15 cellular contexts compared by ENCODE assay signal in genomic region chr13:40344270-40345148, GRCh38.
A peak's percentile ranks its signal among the peaks of the same experiment; 100 is the strongest.
DNase-seq lines count a peak whose midpoint lies in the region; ATAC-seq, FAIRE-seq and TF ChIP-seq lines count a peak whose summit lies in the region.
"Had no signal": no experiment of that assay in that cellular context is flagged by ENCODE, and none has a peak within 500 bp of the region (broad histone marks: within the 10 kb centered on the region; RNA-seq: fewer than 3 reads in every experiment).

No MANE protein-coding gene starts in this region.

- H3K27ac Mint-ChIP-seq in memory B cell = peak overlapping the region; percentile 56
- H3K27ac Mint-ChIP-seq in activated naive CD8-positive, alpha-beta T cell treated with anti-CD3 and anti-CD28 coated beads, Interleukin-2, amount 50 U/mL, for 24 hours = no peak overlapping the region
- peak overlapping the region in 1 of 9 donors; percentile 44 for H3K27ac Mint-ChIP-seq in naive thymus-derived CD4-positive, alpha-beta T cell
- H3K27ac Mint-ChIP-seq: dendritic cell treated with granulocyte-macrophage colony-stimulating factor and Interleukin-4, amounts not matched to agents 40 ng/mL and 50 ng/mL, for 4 days had no signal

- 68 to 72% methylated on average over 11 of the region's 11 CpGs for WGBS in body of pancreas, 2 donors

- CTCF ChIA-PET in naive thymus-derived CD4-positive, alpha-beta T cell (lab: Charles Lee) = no interaction called here

- H3K9me3 ChIP-seq in body of pancreas = no peaks in the 10 kb centered on the region
- no peaks in the 10 kb centered on the region for H3K9me3 ChIP-seq in naive thymus-derived CD4-positive, alpha-beta T cell (ENCODE audit: control insufficient read depth in 2 of 3, low read length in 3 of 3)
- H3K9me3 ChIP-seq in uterus = no peaks in the 10 kb centered on the region
- H3K9me3 ChIP-seq: neutrophil had no signal

- no peaks in the 10 kb centered on the region for H3K27me3 ChIP-seq in body of pancreas
- no peaks in the 10 kb centered on the region for H3K27me3 ChIP-seq in naive thymus-derived CD4-positive, alpha-beta T cell (ENCODE audit: control insufficient read depth in 2 of 2, insufficient read depth in 2 of 2, low read length in 2 of 2)
- H3K27me3 ChIP-seq in uterus = no peaks in the 10 kb centered on the region
- H3K27me3 ChIP-seq: BLaER1 treated with 17β-estradiol and CSF1 and Interleukin-3, amounts not matched to agents 10 nM and 100 nM; neutrophil had no signal

- TF ChIP-seq POLR2A in GM12891 (IDR thresholded peaks at IDR 0.05; ENCODE audit: low read depth, low read length) = no peak
- no peak for TF ChIP-seq POLR2A in body of pancreas (IDR thresholded peaks at IDR 0.05)
- TF ChIP-seq POLR2A in uterus (IDR thresholded peaks at IDR 0.05) = no peak

- H3K27ac ChIP-seq in body of pancreas (peak overlapping the region; percentile 14 to 43 (median 36)), uterus (no peak overlapping the region)
- H3K27ac ChIP-seq in naive thymus-derived CD4-positive, alpha-beta T cell (ENCODE audit: low read depth, low read length) = no peak overlapping the region
- H3K27ac ChIP-seq: BLaER1 treated with 17β-estradiol and CSF1 and Interleukin-3, amounts not matched to agents 10 nM and 100 nM; GM23248; neutrophil had no signal

- peak; percentile 70 for FAIRE-seq in GM12891 (lab: Jason Lieb, UNC)

- H3K27me3 Mint-ChIP-seq in memory B cell = no peaks in the 10 kb centered on the region
- H3K27me3 Mint-ChIP-seq in activated naive CD8-positive, alpha-beta T cell treated with anti-CD3 and anti-CD28 coated beads, Interleukin-2, amount 50 U/mL, for 24 hours = no peaks in the 10 kb centered on the region
- no peaks in the 10 kb centered on the region for H3K27me3 Mint-ChIP-seq in naive thymus-derived CD4-positive, alpha-beta T cell

- DNase-seq in GM12891 (ENCODE audit: insufficient read length, low spot score) (no peak), body of pancreas (no peak), memory B cell (ENCODE audit: low spot score in 2 of 2) (no peak), mucosa of gallbladder (ENCODE audit: low spot score) (no peak), uterus (no peak)
- DNase-seq in activated naive CD8-positive, alpha-beta T cell treated with anti-CD3 and anti-CD28 coated beads, Interleukin-2, amount 50 U/mL, for 24 hours = no peak
- DNase-seq in naive thymus-derived CD4-positive, alpha-beta T cell = no peak
- DNase-seq: activated naive CD4-positive, alpha-beta T cell treated with Interleukin-2 at 50 U/mL for 16 hours; GM23248; NCI-H1436; SHP77 treated with DMSO at 0.1 percent for 48 hours had no signal

- POLR2A ChIA-PET in naive thymus-derived CD4-positive, alpha-beta T cell (lab: Charles Lee) = no interaction called here

- H3K36me3 Mint-ChIP-seq in memory B cell = no peaks in the 10 kb centered on the region
- H3K36me3 Mint-ChIP-seq in activated naive CD8-positive, alpha-beta T cell treated with anti-CD3 and anti-CD28 coated beads, Interleukin-2, amount 50 U/mL, for 24 hours (ENCODE audit: low read depth) = no peaks in the 10 kb centered on the region
- H3K36me3 Mint-ChIP-seq in naive thymus-derived CD4-positive, alpha-beta T cell = peaks cover 0 to 3% (median 0%) of the 10 kb centered on the region in 5 donors

- H3K4me3 ChIP-seq in body of pancreas (no peak overlapping the region), uterus (no peak overlapping the region)
- H3K4me3 ChIP-seq in naive thymus-derived CD4-positive, alpha-beta T cell (ENCODE audit: low read length) = no peak overlapping the region
- H3K4me3 ChIP-seq: BLaER1 treated with 17β-estradiol and CSF1 and Interleukin-3, amounts not matched to agents 10 nM and 100 nM; GM23248 had no signal

- H3K4me1 ChIP-seq in body of pancreas = peaks cover 46% of the 10 kb centered on the region
- no peaks in the 10 kb centered on the region for H3K4me1 ChIP-seq in naive thymus-derived CD4-positive, alpha-beta T cell (ENCODE audit: control insufficient read depth in 2 of 2, insufficient read depth in 2 of 2, low read length in 2 of 2)
- H3K4me1 ChIP-seq in uterus = no peaks in the 10 kb centered on the region
- H3K4me1 ChIP-seq: BLaER1 treated with 17β-estradiol and CSF1 and Interleukin-3, amounts not matched to agents 10 nM and 100 nM had no signal

- H3K4me3 Mint-ChIP-seq in memory B cell = no peak overlapping the region
- H3K4me3 Mint-ChIP-seq in activated naive CD8-positive, alpha-beta T cell treated with anti-CD3 and anti-CD28 coated beads, Interleukin-2, amount 50 U/mL, for 24 hours = no peak overlapping the region
- H3K4me3 Mint-ChIP-seq in naive thymus-derived CD4-positive, alpha-beta T cell = no peak overlapping the region
- H3K4me3 Mint-ChIP-seq: dendritic cell treated with granulocyte-macrophage colony-stimulating factor and Interleukin-4, amounts not matched to agents 40 ng/mL and 50 ng/mL, for 4 days had no signal

- peaks cover 10% of the 10 kb centered on the region for H3K4me1 Mint-ChIP-seq in memory B cell
- no peaks in the 10 kb centered on the region for H3K4me1 Mint-ChIP-seq in activated naive CD8-positive, alpha-beta T cell treated with anti-CD3 and anti-CD28 coated beads, Interleukin-2, amount 50 U/mL, for 24 hours
- peaks cover 0 to 33% (median 8%) of the 10 kb centered on the region in 7 donors for H3K4me1 Mint-ChIP-seq in naive thymus-derived CD4-positive, alpha-beta T cell

- intact Hi-C loops in body of pancreas (cut with DNase I) (no loop called here), uterus (cut with DNase I; ENCODE audit: low total_unique reads) (no loop called here)
- intact Hi-C loops in naive thymus-derived CD4-positive, alpha-beta T cell (cut with micrococcal nuclease) = no loop called here

- H3K9me3 Mint-ChIP-seq in memory B cell = no peaks in the 10 kb centered on the region
- H3K9me3 Mint-ChIP-seq in activated naive CD8-positive, alpha-beta T cell treated with anti-CD3 and anti-CD28 coated beads, Interleukin-2, amount 50 U/mL, for 24 hours = no peaks in the 10 kb centered on the region
- peaks cover 0 to 4% (median 0%) of the 10 kb centered on the region in 11 donors for H3K9me3 Mint-ChIP-seq in naive thymus-derived CD4-positive, alpha-beta T cell
- H3K9me3 Mint-ChIP-seq: dendritic cell treated with granulocyte-macrophage colony-stimulating factor and Interleukin-4, amounts not matched to agents 40 ng/mL and 50 ng/mL, for 4 days had no signal

- TF ChIP-seq CTCF in body of pancreas (IDR thresholded peaks at IDR 0.05) (no peak), uterus (IDR thresholded peaks at IDR 0.05) (no peak)

- H3K36me3 ChIP-seq in body of pancreas (replicated peaks in 1 of 2; ENCODE audit: insufficient read depth in 1 of 2, low read depth in 2 of 2) (no peaks in the 10 kb centered on the region), uterus (no peaks in the 10 kb centered on the region)
- no peaks in the 10 kb centered on the region for H3K36me3 ChIP-seq in naive thymus-derived CD4-positive, alpha-beta T cell (ENCODE audit: control insufficient read depth in 2 of 3, insufficient read depth in 3 of 3, low read length in 3 of 3)
- H3K36me3 ChIP-seq: BLaER1 treated with 17β-estradiol and CSF1 and Interleukin-3, amounts not matched to agents 10 nM and 100 nM; neutrophil had no signal

- peak; percentile 79 for ATAC-seq in HG02588 (IDR thresholded peaks at IDR 0.05; ENCODE audit: unreplicated experiment)
- peak; percentile 36 for ATAC-seq in body of pancreas
- no peak for ATAC-seq in memory B cell (ENCODE audit: low read depth)
- ATAC-seq in activated naive CD8-positive, alpha-beta T cell treated with anti-CD3 and anti-CD28 coated beads, Interleukin-2, amount 50 U/mL, for 24 hours = no peak
- ATAC-seq in naive thymus-derived CD4-positive, alpha-beta T cell = no peak

TF ChIP-seq in GM12891, 5 proteins besides CTCF, POLR2A, EP300 and RAD21:
- TF ChIP-seq POU2F2 (IDR thresholded peaks at IDR 0.05; ENCODE audit: low read depth, low read length) (0 out of 2 replicates have a peak, but pooled peaks have one; percentile 15), PAX5 (IDR thresholded peaks at IDR 0.05; ENCODE audit: insufficient read depth, low read length, severe bottlenecking) (no peak)

Comparison
In these comparisons a context has a peak if more than half of its experiments do, and no peak if none do; other contexts are left out.
1. ATAC-seq: peak in HG02588 (single experiment) and body of pancreas (single experiment); none in memory B cell (single experiment), activated naive CD8-positive, alpha-beta T cell treated with anti-CD3 and anti-CD28 coated beads, Interleukin-2, amount 50 U/mL, for 24 hours (single experiment) and naive thymus-derived CD4-positive, alpha-beta T cell (single experiment).
2. H3K27ac ChIP-seq: peak in body of pancreas (4 of 4); none in naive thymus-derived CD4-positive, alpha-beta T cell (single experiment) and uterus (0 of 2).